27 cellular contexts compared by ENCODE assay signal in genomic region chr11:27315816-27316215, GRCh38.
"Had no signal": no experiment of that assay in that cellular context is flagged by ENCODE, and none has a peak within 500 bp of the region (broad histone marks: within the 10 kb centered on the region; RNA-seq: fewer than 3 reads in every experiment).

No MANE protein-coding gene starts in this region.

- H3K9me3 ChIP-seq: colonic mucosa, gastrocnemius medialis, lower lobe of right lung, ovary, psoas muscle, sigmoid colon, stomach, testis, tibial artery had no signal

- ATAC-seq: esophagus mucosa; gastrocnemius medialis; left ventricle myocardium superior; lower lobe of right lung; naive thymus-derived CD8-positive, alpha-beta T cell; psoas muscle; right cardiac atrium; stimulated activated effector memory CD8-positive, alpha-beta T cell treated with anti-CD3 and anti-CD28 coated beads, Interleukin-12 subunit alpha, Interleukin-12 subunit beta, amount 100 ng/mL, for 72 hours had no signal

- H3K4me1 ChIP-seq: colonic mucosa, gastrocnemius medialis, lower lobe of right lung, psoas muscle, sigmoid colon, testis had no signal

- H3K27me3 Mint-ChIP-seq: dendritic cell treated with granulocyte-macrophage colony-stimulating factor and Interleukin-4, amounts not matched to agents 40 ng/mL and 50 ng/mL, for 4 days; type B pancreatic cell had no signal

- H3K36me3 Mint-ChIP-seq: naive thymus-derived CD8-positive, alpha-beta T cell; stimulated activated effector memory CD8-positive, alpha-beta T cell treated with anti-CD3 and anti-CD28 coated beads, Interleukin-12 subunit alpha, Interleukin-12 subunit beta, amount 100 ng/mL, for 72 hours had no signal

- H3K27ac Mint-ChIP-seq: dendritic cell treated with granulocyte-macrophage colony-stimulating factor and Interleukin-4, amounts not matched to agents 40 ng/mL and 50 ng/mL, for 4 days; endodermal cell; naive thymus-derived CD8-positive, alpha-beta T cell; nephron progenitor cell; stimulated activated effector memory CD8-positive, alpha-beta T cell treated with anti-CD3 and anti-CD28 coated beads, Interleukin-12 subunit alpha, Interleukin-12 subunit beta, amount 100 ng/mL, for 72 hours; type B pancreatic cell had no signal

- H3K4me3 Mint-ChIP-seq: dendritic cell treated with granulocyte-macrophage colony-stimulating factor and Interleukin-4, amounts not matched to agents 40 ng/mL and 50 ng/mL, for 4 days; endodermal cell; naive thymus-derived CD8-positive, alpha-beta T cell; nephron progenitor cell; stimulated activated effector memory CD8-positive, alpha-beta T cell treated with anti-CD3 and anti-CD28 coated beads, Interleukin-12 subunit alpha, Interleukin-12 subunit beta, amount 100 ng/mL, for 72 hours; type B pancreatic cell had no signal

- FAIRE-seq: keratinocyte had no signal

- H3K36me3 ChIP-seq: colonic mucosa, gastrocnemius medialis, lower lobe of right lung, ovary, sigmoid colon, stomach, tibial artery had no signal

- DNase-seq: colonic mucosa; effector CD8-positive, alpha-beta T cell; endodermal cell; gastrocnemius medialis; head of caudate nucleus; left ventricle myocardium superior; lower lobe of right lung; naive thymus-derived CD8-positive, alpha-beta T cell; nephron progenitor cell; nucleus accumbens; ovary; posterior cingulate gyrus; psoas muscle; right cardiac atrium; sigmoid colon; stimulated activated CD4-positive, alpha-beta T cell treated with anti-CD3 and anti-CD28 coated beads, Interleukin-2, amount 100 ng/mL, for 24 hours; stimulated activated CD4-positive, alpha-beta T cell treated with anti-CD3 and anti-CD28 coated beads, Interleukin-4, amount 100 ng/mL, for 24 hours; stimulated activated naive CD4-positive, alpha-beta T cell treated with Interleukin-2 at 50 U/mL for 16 hours; stomach; substantia nigra; testis; tibial artery had no signal

- H3K4me3 ChIP-seq: colonic mucosa, gastrocnemius medialis, lower lobe of right lung, ovary, psoas muscle, sigmoid colon, stomach, testis, tibial artery had no signal

- H3K4me1 Mint-ChIP-seq: naive thymus-derived CD8-positive, alpha-beta T cell had no signal

- H3K27me3 ChIP-seq: colonic mucosa, gastrocnemius medialis, ovary, sigmoid colon, stomach, testis, tibial artery had no signal
